ENCODE assay signal across 8 cellular contexts in genomic region chr18:75210274-75211001, GRCh38. TPM values are rescaled to one million over a fixed set of nuclear protein-coding genes. Genes with fewer than 3 reads are reported as not detected.
A peak's percentile ranks its signal among the peaks of the same experiment; 100 is the strongest.
DNase-seq lines count a peak whose midpoint lies in the region; ATAC-seq and TF ChIP-seq lines count a peak whose summit lies in the region.

Gene TSHZ1 (plus strand): TSS chr18:75210797. CDS start chr18:75211877, 1,080 bp downstream.

- peak; percentile 68 to 79 for TF ChIP-seq POLR2A in sigmoid colon (IDR thresholded peaks at IDR 0.05)

- intact Hi-C loops in mammary epithelial cell (cut with micrococcal nuclease), result loop anchor here (1.0 to 5.0 kb wide), 5 partner anchors 28 to 1042 kb away; no protein-coding TSS in a partner anchor
- intact Hi-C loops in sigmoid colon (cut with DNase I), result loop anchor here (5.0 kb wide), 3 partner anchors 37 to 1142 kb away; no protein-coding TSS in a partner anchor

- peaks cover 55% of the 10 kb centered on the region for H3K79me2 ChIP-seq in mammary epithelial cell (ENCODE audit: insufficient read depth, low read length)

- TF ChIP-seq EP300 in sigmoid colon (IDR thresholded peaks at IDR 0.05), result peak in 1 of 4 donors; percentile 32

- CTCF ChIA-PET in mammary epithelial cell (lab: Charles Lee; ENCODE audit: low non-redundant PET), result interaction anchor here (0.6 to 0.8 kb wide), 4 partner anchors 34 to 1283 kb away, joined by 9 to 22 read pairs (median 14); no protein-coding TSS in a partner anchor

- peak within 1 kb of the TSS; percentile 97 for H3K27ac Mint-ChIP-seq in T-helper 2 cell treated with Interferon-gamma antibody and Interleukin-4, amounts not matched to agents 5 μg/mL and 100 μg/mL, for 36 hours

- no peaks in the 10 kb centered on the region for H3K27me3 ChIP-seq in mammary epithelial cell (ENCODE audit: insufficient read depth, low read length)
- H3K27me3 ChIP-seq in iPS-18a (ENCODE audit: control insufficient read depth, insufficient read depth, low read length), result peaks cover 82% of the 10 kb centered on the region
- no peaks in the 10 kb centered on the region for H3K27me3 ChIP-seq in sigmoid colon

- H3K4me3 ChIP-seq in mammary epithelial cell (replicated peaks in 1 of 3; ENCODE audit: insufficient read depth in 1 of 3, low read depth in 2 of 3, low read length in 3 of 3) (peak within 1 kb of the TSS; percentile 79 to 98 (median 88)), iPS-18a (ENCODE audit: low read length) (peak within 1 kb of the TSS; percentile 77), sigmoid colon (peak within 1 kb of the TSS; percentile 72 to 100 (median 91))

- H3K4me3 Mint-ChIP-seq in T-helper 2 cell treated with Interferon-gamma antibody and Interleukin-4, amounts not matched to agents 5 μg/mL and 100 μg/mL, for 36 hours, result peak within 1 kb of the TSS; percentile 98

- H3K9me3 ChIP-seq in mammary epithelial cell (replicated peaks; ENCODE audit: insufficient read depth, low read length), result no peaks in the 10 kb centered on the region
- H3K9me3 ChIP-seq in iPS-18a (ENCODE audit: control insufficient read depth, low read depth, low read length), result no peaks in the 10 kb centered on the region
- no peaks in the 10 kb centered on the region for H3K9me3 ChIP-seq in sigmoid colon

- peak within 1 kb of the TSS; percentile 82 for H3K9ac ChIP-seq in mammary epithelial cell (ENCODE audit: insufficient read depth, low read length)
- peak within 1 kb of the TSS; percentile 11 for H3K9ac ChIP-seq in iPS-18a (ENCODE audit: low read length)

- TF ChIP-seq CTCF in mammary epithelial cell (conservative IDR thresholded peaks at IDR 0.05 in 1 of 2, IDR thresholded peaks at IDR 0.05 in 1 of 2; ENCODE audit: extremely low read depth in 1 of 2, insufficient read depth in 1 of 2, low read depth in 1 of 2, low read length in 2 of 2) (no peak), sigmoid colon (IDR thresholded peaks at IDR 0.05) (no peak)

- no TSS peak for BruUV-seq in mammary epithelial cell (replicated peaks; lab: Mats Ljungman, UMichigan)

- peaks cover 29% of the 10 kb centered on the region for H3K36me3 Mint-ChIP-seq in T-helper 2 cell treated with Interferon-gamma antibody and Interleukin-4, amounts not matched to agents 5 μg/mL and 100 μg/mL, for 36 hours (ENCODE audit: low read depth)

- H3K27me3 Mint-ChIP-seq in T-helper 2 cell treated with Interferon-gamma antibody and Interleukin-4, amounts not matched to agents 5 μg/mL and 100 μg/mL, for 36 hours (ENCODE audit: low read depth), result peaks cover 22% of the 10 kb centered on the region

- in situ Hi-C loops in ACHN (cut with HindIII; ENCODE audit: low pct_ligation_motif_present, low pct_unique_long_range_greater_than_20kb, low sequenced_read_pairs) (no loop called here), mammary epithelial cell (cut with MboI; ENCODE audit: low sequenced_read_pairs in 2 of 2) (loop anchor here in 1 of 2 donors (25.0 kb wide), 1 partner anchor 277 kb away; no protein-coding TSS in a partner anchor)

- H3K36me3 ChIP-seq in mammary epithelial cell (ENCODE audit: insufficient read depth, low read length), result no peaks in the 10 kb centered on the region
- H3K36me3 ChIP-seq in iPS-18a (ENCODE audit: control insufficient read depth, low read depth, low read length), result no peaks in the 10 kb centered on the region
- H3K36me3 ChIP-seq in sigmoid colon, result no peaks in the 10 kb centered on the region

- no peaks in the 10 kb centered on the region for H3K9me3 Mint-ChIP-seq in T-helper 2 cell treated with Interferon-gamma antibody and Interleukin-4, amounts not matched to agents 5 μg/mL and 100 μg/mL, for 36 hours

- whole genome bisulfite sequencing in mammary epithelial cell (ENCODE audit: low coverage, missing lambda C conversion rate), result 2% methylated on average over 15 of the region's 15 CpGs
- WGBS in sigmoid colon, 2 donors, result 1 to 2% methylated on average over 15 of the region's 15 CpGs

- H3K4me1 ChIP-seq in mammary epithelial cell (ENCODE audit: insufficient read depth, low read length) (peaks cover 28% of the 10 kb centered on the region), iPS-18a (ENCODE audit: control insufficient read depth, low read depth, low read length) (peaks cover 38% of the 10 kb centered on the region), sigmoid colon (peaks cover 0 to 58% (median 48%) of the 10 kb centered on the region in 4 donors)

- DNase-seq in ACHN (peak; percentile 82), NCI-H2081 treated with DMSO at 0.1 percent for 48 hours (lab: John Stamatoyannopoulos, UW) (peak; percentile 89), mammary epithelial cell (peak; percentile 81), sigmoid colon (peak; percentile 86)
- peak; percentile 64 for DNase-seq in T-helper 2 cell treated with Interferon-gamma antibody and Interleukin-4, amounts not matched to agents 5 μg/mL and 100 μg/mL, for 36 hours (ENCODE audit: low spot score)

- dilution Hi-C loops in mammary epithelial cell (cut with HindIII; ENCODE audit: low sequenced_read_pairs), result no loop called here

- peak within 1 kb of the TSS; percentile 99 for H3K4me2 ChIP-seq in mammary epithelial cell (ENCODE audit: insufficient read depth, low read depth, low read length)

- ATAC-seq in GM18520 (IDR thresholded peaks at IDR 0.05; ENCODE audit: unreplicated experiment) (peak; percentile 32), HG03066 (IDR thresholded peaks at IDR 0.05; ENCODE audit: low read depth, unreplicated experiment) (peak; percentile 36)

- no peaks in the 10 kb centered on the region for H4K20me1 ChIP-seq in mammary epithelial cell (ENCODE audit: insufficient read depth, low read length)

- H2AFZ ChIP-seq in mammary epithelial cell (ENCODE audit: low read depth, low read length), result peak within 1 kb of the TSS; percentile 98

- peaks cover 47% of the 10 kb centered on the region for H3K4me1 Mint-ChIP-seq in T-helper 2 cell treated with Interferon-gamma antibody and Interleukin-4, amounts not matched to agents 5 μg/mL and 100 μg/mL, for 36 hours (ENCODE audit: low read depth)

- peak within 1 kb of the TSS; percentile 74 for H3K27ac ChIP-seq in mammary epithelial cell (ENCODE audit: insufficient read depth, low read depth, low read length)
- no peak within 1 kb of the TSS for H3K27ac ChIP-seq in iPS-18a (ENCODE audit: low read length)
- H3K27ac ChIP-seq in sigmoid colon, result peak within 1 kb of the TSS; percentile 98 to 99 (median 98)

RNA-seq across cellular contexts. Expression of gene TSHZ1, which starts in this region (rescaled TPM):
- total RNA-seq in mammary epithelial cell (1 to 10 TPM; 4.7 to 8.1 TPM), sigmoid colon (10 to 100 TPM; 23.0 to 29.4 (median 27.9) TPM)
- polyA plus RNA-seq in mammary epithelial cell (2.0 TPM), sigmoid colon (1 to 10 TPM; 7.8 to 9.8 (median 8.8) TPM)
- 7.0 TPM for polyA minus RNA-seq in mammary epithelial cell
